In genomic region chrX:113728937-113729336, GRCh38 we compare ENCODE assay signal across 34 cellular contexts.
"Had no signal": no experiment of that assay in that cellular context is flagged by ENCODE, and none has a peak within 500 bp of the region (broad histone marks: within the 10 kb centered on the region; RNA-seq: fewer than 3 reads in every experiment).

No MANE protein-coding gene starts in this region.

- H3K36me3 Mint-ChIP-seq: activated CD8-positive, alpha-beta memory T cell treated with anti-CD3 and anti-CD28 coated beads, Interleukin-2, amount 10 ng/mL, durations not matched to agents 7 days and 5 days; activated naive CD4-positive, alpha-beta T cell treated with anti-CD3 and anti-CD28 coated beads, Interleukin-2, amount 10 ng/mL, durations not matched to agents 7 days and 5 days; activated naive CD4-positive, alpha-beta T cell treated with anti-CD3 and anti-CD28 coated beads, Interleukin-2, amount 50 U/mL, for 24 hours; activated naive CD8-positive, alpha-beta T cell; activated naive CD8-positive, alpha-beta T cell treated with anti-CD3 and anti-CD28 coated beads, Interleukin-2, amount 10 ng/mL, durations not matched to agents 7 days and 5 days; brain had no signal

- H3K4me1 Mint-ChIP-seq: activated CD4-positive, alpha-beta memory T cell treated with anti-CD3 and anti-CD28 coated beads, Interleukin-2, amount 10 ng/mL, durations not matched to agents 7 days and 5 days; activated CD4-positive, alpha-beta T cell treated with anti-CD3 and anti-CD28 coated beads, Interleukin-2, amount 10 ng/mL, durations not matched to agents 7 days and 5 days; activated CD8-positive, alpha-beta memory T cell treated with anti-CD3 and anti-CD28 coated beads, Interleukin-2, amount 10 ng/mL, durations not matched to agents 7 days and 5 days; activated naive CD4-positive, alpha-beta T cell treated with anti-CD3 and anti-CD28 coated beads, Interleukin-2, amount 10 ng/mL, durations not matched to agents 7 days and 5 days; activated naive CD4-positive, alpha-beta T cell treated with anti-CD3 and anti-CD28 coated beads, Interleukin-2, amount 50 U/mL, for 24 hours; activated naive CD8-positive, alpha-beta T cell treated with anti-CD3 and anti-CD28 coated beads, Interleukin-2, amount 10 ng/mL, durations not matched to agents 7 days and 5 days; activated naive CD8-positive, alpha-beta T cell treated with anti-CD3 and anti-CD28 coated beads, Interleukin-2, amount 50 U/mL, for 24 hours; brain; central memory CD8-positive, alpha-beta T cell had no signal

- H3K4me3 Mint-ChIP-seq: activated B cell treated with CpG ODN at 0.5 μM for 24 hours; activated CD4-positive, alpha-beta memory T cell treated with anti-CD3 and anti-CD28 coated beads, Interleukin-2, amount 10 ng/mL, durations not matched to agents 7 days and 5 days; activated CD4-positive, alpha-beta T cell treated with anti-CD3 and anti-CD28 coated beads, Interleukin-2, amount 10 ng/mL, durations not matched to agents 7 days and 5 days; activated CD8-positive, alpha-beta memory T cell treated with anti-CD3 and anti-CD28 coated beads, Interleukin-2, amount 10 ng/mL, durations not matched to agents 7 days and 5 days; activated CD8-positive, alpha-beta T cell treated with anti-CD3 and anti-CD28 coated beads, Interleukin-2, amount 10 ng/mL, durations not matched to agents 7 days and 5 days; activated naive CD4-positive, alpha-beta T cell treated with anti-CD3 and anti-CD28 coated beads, Interleukin-2, amount 10 ng/mL, durations not matched to agents 7 days and 5 days; activated naive CD4-positive, alpha-beta T cell treated with anti-CD3 and anti-CD28 coated beads, Interleukin-2, amount 50 U/mL, for 24 hours; activated naive CD8-positive, alpha-beta T cell; activated naive CD8-positive, alpha-beta T cell treated with anti-CD3 and anti-CD28 coated beads, Interleukin-2, amount 10 ng/mL, durations not matched to agents 7 days and 5 days; activated naive CD8-positive, alpha-beta T cell treated with anti-CD3 and anti-CD28 coated beads, Interleukin-2, amount 50 U/mL, for 24 hours; activated T-cell treated with anti-CD3 and anti-CD28 coated beads, Interleukin-2, amount 50 U/mL, for 24 hours; brain; central memory CD8-positive, alpha-beta T cell; T-helper 1 cell treated with Interleukin-12 subunit alpha and Interleukin-12 subunit beta and Interleukin-4 antibody, amounts not matched to agents 30 μg/mL and 1 μg/mL, for 36 hours; T-helper 2 cell treated with Interferon-gamma antibody and Interleukin-4, amounts not matched to agents 5 μg/mL and 100 μg/mL, for 36 hours had no signal

- DNase-seq: activated B cell treated with CpG ODN at 0.5 μM for 24 hours; activated CD4-positive, alpha-beta memory T cell treated with anti-CD3 and anti-CD28 coated beads, Interleukin-2, amount 10 ng/mL, durations not matched to agents 7 days and 5 days; activated CD4-positive, alpha-beta T cell treated with anti-CD3 and anti-CD28 coated beads for 48 hours; activated CD4-positive, alpha-beta T cell treated with anti-CD3 and anti-CD28 coated beads, Interleukin-2, amount 10 ng/mL, durations not matched to agents 7 days and 5 days; activated CD4-positive, alpha-beta T cell treated with anti-CD3 and anti-CD28 coated beads, Interleukin-2, amount 50 U/mL, for 48 hours; activated CD4-positive, CD25-positive, alpha-beta regulatory T cell treated with anti-CD3 and anti-CD28 coated beads, Interleukin-2, amount 50 U/mL, for 72 hours; activated CD8-positive, alpha-beta memory T cell treated with anti-CD3 and anti-CD28 coated beads for 24 hours; activated CD8-positive, alpha-beta memory T cell treated with anti-CD3 and anti-CD28 coated beads, Interleukin-2, amount 10 ng/mL, durations not matched to agents 7 days and 5 days; activated CD8-positive, alpha-beta memory T cell treated with anti-CD3 and anti-CD28 coated beads, Interleukin-2, amount 50 U/mL, for 48 hours; activated CD8-positive, alpha-beta T cell treated with anti-CD3 and anti-CD28 coated beads, Interleukin-2, amount 10 ng/mL, durations not matched to agents 7 days and 5 days; activated effector memory CD4-positive, alpha-beta T cell treated with Interleukin-2 at 50 U/mL for 16 hours; activated gamma-delta T cell; activated naive CD4-positive, alpha-beta T cell treated with anti-CD3 and anti-CD28 coated beads, Interleukin-2, amount 10 ng/mL, durations not matched to agents 7 days and 5 days; activated naive CD4-positive, alpha-beta T cell treated with Interleukin-2 at 50 U/mL for 16 hours; activated naive CD8-positive, alpha-beta T cell treated with anti-CD3 and anti-CD28 coated beads, Interleukin-2, amount 10 ng/mL, durations not matched to agents 7 days and 5 days; activated naive CD8-positive, alpha-beta T cell treated with anti-CD3 and anti-CD28 coated beads, Interleukin-2, amount 50 U/mL, for 24 hours; activated T-cell treated with anti-CD3 and anti-CD28 coated beads, Interleukin-2, amount 50 U/mL, for 24 hours; activated T-cell treated with anti-CD3 and anti-CD28 coated beads, Interleukin-2, amount 50 U/mL, for 48 hours; amygdala; anterior cingulate cortex; caudate nucleus; cerebellar nuclear complex; T-helper 2 cell; T-helper 9 cell had no signal

- H3K9me3 Mint-ChIP-seq: activated CD4-positive, alpha-beta T cell treated with anti-CD3 and anti-CD28 coated beads, Interleukin-2, amount 10 ng/mL, durations not matched to agents 7 days and 5 days; activated naive CD4-positive, alpha-beta T cell treated with anti-CD3 and anti-CD28 coated beads, Interleukin-2, amount 50 U/mL, for 24 hours; activated naive CD8-positive, alpha-beta T cell treated with anti-CD3 and anti-CD28 coated beads, Interleukin-2, amount 10 ng/mL, durations not matched to agents 7 days and 5 days; activated naive CD8-positive, alpha-beta T cell treated with anti-CD3 and anti-CD28 coated beads, Interleukin-2, amount 50 U/mL, for 24 hours; activated T-cell treated with anti-CD3 and anti-CD28 coated beads, Interleukin-2, amount 50 U/mL, for 24 hours had no signal

- H3K36me3 ChIP-seq: ascending aorta, cardiac muscle cell had no signal

- H3K9me3 ChIP-seq: ascending aorta had no signal

- H3K27me3 Mint-ChIP-seq: activated B cell treated with CpG ODN at 0.5 μM for 24 hours; activated CD4-positive, alpha-beta memory T cell treated with anti-CD3 and anti-CD28 coated beads, Interleukin-2, amount 10 ng/mL, durations not matched to agents 7 days and 5 days; activated CD4-positive, alpha-beta T cell treated with anti-CD3 and anti-CD28 coated beads, Interleukin-2, amount 10 ng/mL, durations not matched to agents 7 days and 5 days; activated CD8-positive, alpha-beta memory T cell treated with anti-CD3 and anti-CD28 coated beads, Interleukin-2, amount 10 ng/mL, durations not matched to agents 7 days and 5 days; activated naive CD4-positive, alpha-beta T cell treated with anti-CD3 and anti-CD28 coated beads, Interleukin-2, amount 10 ng/mL, durations not matched to agents 7 days and 5 days; activated naive CD4-positive, alpha-beta T cell treated with anti-CD3 and anti-CD28 coated beads, Interleukin-2, amount 50 U/mL, for 24 hours; activated naive CD8-positive, alpha-beta T cell; activated naive CD8-positive, alpha-beta T cell treated with anti-CD3 and anti-CD28 coated beads, Interleukin-2, amount 10 ng/mL, durations not matched to agents 7 days and 5 days; activated naive CD8-positive, alpha-beta T cell treated with anti-CD3 and anti-CD28 coated beads, Interleukin-2, amount 50 U/mL, for 24 hours; brain; central memory CD8-positive, alpha-beta T cell had no signal

- H3K27ac ChIP-seq: ascending aorta, cardiac muscle cell, VCaP had no signal

- H3K27ac Mint-ChIP-seq: activated B cell treated with CpG ODN at 0.5 μM for 24 hours; activated CD4-positive, alpha-beta memory T cell treated with anti-CD3 and anti-CD28 coated beads, Interleukin-2, amount 10 ng/mL, durations not matched to agents 7 days and 5 days; activated CD4-positive, alpha-beta T cell treated with anti-CD3 and anti-CD28 coated beads, Interleukin-2, amount 10 ng/mL, durations not matched to agents 7 days and 5 days; activated CD8-positive, alpha-beta memory T cell treated with anti-CD3 and anti-CD28 coated beads, Interleukin-2, amount 10 ng/mL, durations not matched to agents 7 days and 5 days; activated CD8-positive, alpha-beta T cell treated with anti-CD3 and anti-CD28 coated beads, Interleukin-2, amount 10 ng/mL, durations not matched to agents 7 days and 5 days; activated naive CD4-positive, alpha-beta T cell treated with anti-CD3 and anti-CD28 coated beads, Interleukin-2, amount 10 ng/mL, durations not matched to agents 7 days and 5 days; activated naive CD4-positive, alpha-beta T cell treated with anti-CD3 and anti-CD28 coated beads, Interleukin-2, amount 50 U/mL, for 24 hours; activated naive CD8-positive, alpha-beta T cell; activated naive CD8-positive, alpha-beta T cell treated with anti-CD3 and anti-CD28 coated beads, Interleukin-2, amount 10 ng/mL, durations not matched to agents 7 days and 5 days; activated naive CD8-positive, alpha-beta T cell treated with anti-CD3 and anti-CD28 coated beads, Interleukin-2, amount 50 U/mL, for 24 hours; activated T-cell treated with anti-CD3 and anti-CD28 coated beads, Interleukin-2, amount 50 U/mL, for 24 hours; activated T-helper 2 cell treated with anti-CD3 and anti-CD28 coated beads, Interferon-gamma antibody, Interleukin-2, Interleukin-4, amounts not matched to agents 10 μg/mL and 5 μg/mL and 100 μg/mL, durations not matched to agents 14 hours and 24 hours and 36 hours; brain; T-helper 1 cell treated with Interleukin-12 subunit alpha and Interleukin-12 subunit beta and Interleukin-4 antibody, amounts not matched to agents 30 μg/mL and 1 μg/mL, for 36 hours; T-helper 2 cell treated with Interferon-gamma antibody and Interleukin-4, amounts not matched to agents 5 μg/mL and 100 μg/mL, for 36 hours had no signal

- ATAC-seq: activated CD8-positive, alpha-beta memory T cell treated with anti-CD3 and anti-CD28 coated beads, Interleukin-2, amount 10 ng/mL, durations not matched to agents 7 days and 5 days; activated CD8-positive, alpha-beta T cell treated with anti-CD3 and anti-CD28 coated beads, Interleukin-2, amount 10 ng/mL, durations not matched to agents 7 days and 5 days; activated naive CD8-positive, alpha-beta T cell treated with anti-CD3 and anti-CD28 coated beads, Interleukin-2, amount 50 U/mL, for 24 hours had no signal
